ENCODE assay signal across 30 cellular contexts in genomic region chr12:106926657-106927056, GRCh38.
"Had no signal": no experiment of that assay in that cellular context is flagged by ENCODE, and none has a peak within 500 bp of the region (broad histone marks: within the 10 kb centered on the region; RNA-seq: fewer than 3 reads in every experiment).

No MANE protein-coding gene starts in this region.

- H3K4me1 ChIP-seq: ascending aorta had no signal

- FAIRE-seq: bronchial epithelial cell, TTC549 had no signal

- ATAC-seq: activated CD4-positive, CD25-positive, alpha-beta regulatory T cell treated with anti-CD3 and anti-CD28 coated beads, Interleukin-2, amount 50 U/mL, for 24 hours; activated CD8-positive, alpha-beta memory T cell treated with anti-CD3 and anti-CD28 coated beads, Interleukin-2, amount 10 ng/mL, durations not matched to agents 7 days and 5 days; activated CD8-positive, alpha-beta T cell treated with anti-CD3 and anti-CD28 coated beads, Interleukin-2, amount 10 ng/mL, durations not matched to agents 7 days and 5 days; activated naive CD8-positive, alpha-beta T cell treated with anti-CD3 and anti-CD28 coated beads, Interleukin-2, amount 50 U/mL, for 24 hours had no signal

- H3K27ac ChIP-seq: ascending aorta, cardiac muscle cell, VCaP had no signal

- DNase-seq: activated CD4-positive, alpha-beta memory T cell treated with anti-CD3 and anti-CD28 coated beads, Interleukin-2, amount 10 ng/mL, durations not matched to agents 7 days and 5 days; activated CD4-positive, alpha-beta T cell treated with anti-CD3 and anti-CD28 coated beads for 4 hours; activated CD4-positive, alpha-beta T cell treated with anti-CD3 and anti-CD28 coated beads, Interleukin-2, amount 10 ng/mL, durations not matched to agents 24 days and 14 days; activated CD4-positive, alpha-beta T cell treated with anti-CD3 and anti-CD28 coated beads, Interleukin-2, amount 50 U/mL, for 48 hours; activated CD4-positive, CD25-positive, alpha-beta regulatory T cell; activated CD8-positive, alpha-beta memory T cell treated with anti-CD3 and anti-CD28 coated beads for 24 hours; activated CD8-positive, alpha-beta memory T cell treated with anti-CD3 and anti-CD28 coated beads, Interleukin-2, amount 10 ng/mL, durations not matched to agents 7 days and 5 days; activated CD8-positive, alpha-beta memory T cell treated with anti-CD3 and anti-CD28 coated beads, Interleukin-2, amount 50 U/mL, for 48 hours; activated CD8-positive, alpha-beta T cell treated with anti-CD3 and anti-CD28 coated beads, Interleukin-2, amount 10 ng/mL, durations not matched to agents 7 days and 5 days; activated effector memory CD4-positive, alpha-beta T cell treated with Interleukin-2 at 50 U/mL for 16 hours; activated gamma-delta T cell; activated naive CD4-positive, alpha-beta T cell treated with anti-CD3 and anti-CD28 coated beads, Interleukin-2, amount 10 ng/mL, durations not matched to agents 7 days and 5 days; activated naive CD4-positive, alpha-beta T cell treated with Interleukin-2 at 50 U/mL for 16 hours; activated naive CD8-positive, alpha-beta T cell treated with anti-CD3 and anti-CD28 coated beads, Interleukin-2, amount 10 ng/mL, durations not matched to agents 7 days and 5 days; activated naive CD8-positive, alpha-beta T cell treated with anti-CD3 and anti-CD28 coated beads, Interleukin-2, amount 50 U/mL, for 24 hours; activated T-cell treated with anti-CD3 and anti-CD28 coated beads, Interleukin-2, amount 50 U/mL, for 24 hours; activated T-cell treated with anti-CD3 and anti-CD28 coated beads, Interleukin-2, amount 50 U/mL, for 48 hours; amygdala; anterior cingulate cortex; caudate nucleus; cerebellar nuclear complex; T-helper 1 cell; T-helper 2 cell; T-helper 9 cell had no signal

- H3K36me3 ChIP-seq: ascending aorta, cardiac muscle cell had no signal

- H3K9me3 ChIP-seq: ascending aorta had no signal

- H3K27me3 ChIP-seq: ascending aorta, cardiac muscle cell had no signal

- H3K4me3 ChIP-seq: ascending aorta, cardiac muscle cell had no signal
